Comparison of ENCODE assay signal across 8 cellular contexts in the genomic region with DNA sequence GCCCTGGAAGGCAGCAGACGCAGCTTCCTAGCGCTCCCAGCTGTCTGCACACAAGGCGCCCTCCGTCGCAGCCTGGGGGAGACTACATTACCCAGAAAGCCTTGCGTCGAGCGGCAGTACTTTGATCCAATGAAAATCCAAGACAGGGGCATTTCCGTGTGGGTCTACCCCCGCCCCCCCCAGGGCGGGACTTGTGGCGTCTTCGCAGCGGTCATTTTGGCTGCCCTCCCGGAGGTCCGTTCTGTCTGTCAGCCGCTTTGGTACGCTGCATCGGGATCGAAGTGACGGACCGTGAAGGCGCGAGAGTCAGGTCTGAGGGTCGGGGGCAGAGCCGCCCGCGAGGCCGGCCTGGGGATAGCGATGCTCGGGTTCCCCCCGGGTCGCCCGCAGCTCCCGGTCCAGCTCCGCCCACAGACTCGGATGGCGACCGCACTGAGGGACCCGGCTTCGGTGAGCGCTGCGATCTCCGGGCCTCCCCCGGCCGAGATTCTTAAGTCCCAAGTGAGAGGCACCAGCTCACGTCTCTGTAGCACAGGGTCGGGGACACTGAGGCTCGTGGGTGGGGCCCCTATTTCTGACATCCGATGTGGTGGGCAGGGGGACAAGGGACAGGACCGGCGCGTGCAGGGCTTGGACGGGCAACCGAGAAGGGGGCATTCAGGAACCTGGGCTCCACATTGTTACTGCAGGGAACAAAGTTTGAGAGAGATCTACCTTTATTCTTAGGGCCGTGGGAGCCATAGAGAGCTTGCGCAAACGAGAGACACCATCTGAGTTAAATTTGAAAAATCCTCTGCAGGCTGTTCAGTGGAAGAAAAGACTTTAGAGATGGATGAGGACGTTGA. TPM values are rescaled to one million over a fixed set of nuclear protein-coding genes. Genes with fewer than 3 reads are reported as not detected.
A peak's percentile ranks its signal among the peaks of the same experiment; 100 is the strongest.
DNase-seq lines count a peak whose midpoint lies in the region; TF ChIP-seq lines count a peak whose summit lies in the region.

ZNF211 (plus strand) TSS at position 182 of the 845 bp plus-strand sequence; CDS start at position 361, 179 bp downstream.

- H4K20me1 ChIP-seq in neural progenitor cell (ENCODE audit: low read depth), result no peaks in the 10 kb centered on the region

- DNase-seq in G401 (ENCODE audit: low spot score) (peak; percentile 97), H7 (peak; percentile 97), M059J (ENCODE audit: low read depth) (peak; percentile 95), SJCRH30 (peak; percentile 93 to 96), foreskin melanocyte (peak; percentile 89), neural progenitor cell (ENCODE audit: low spot score) (peak; percentile 99)
- DNase-seq in activated gamma-delta T cell treated with anti-CD3 and anti-CD28 coated beads, Interleukin-2, amount 50 U/mL, for 16 hours (ENCODE audit: low read depth), result peak; percentile 83

- peaks cover 22% of the 10 kb centered on the region for H3K79me2 ChIP-seq in neural progenitor cell (ENCODE audit: low read depth)

- H3K9me3 Mint-ChIP-seq in neural progenitor cell, result peaks cover 48% of the 10 kb centered on the region

- peak within 1 kb of the TSS; percentile 84 for H3K4me2 ChIP-seq in neural progenitor cell

- H2AFZ ChIP-seq in neural progenitor cell (replicated peaks), result peak within 1 kb of the TSS; percentile 75

- in situ Hi-C loops in G401 (cut with HindIII; ENCODE audit: low sequenced_read_pairs), result no loop called here

- H3K4me1 Mint-ChIP-seq in neural progenitor cell, result peaks cover 18% of the 10 kb centered on the region

- H3K4me1 ChIP-seq in SJCRH30, result no peaks in the 10 kb centered on the region
- peaks cover 6% of the 10 kb centered on the region for H3K4me1 ChIP-seq in neural progenitor cell
- H3K4me1 ChIP-seq in stomach smooth muscle (ENCODE audit: control insufficient read depth, insufficient read depth, low read length), result peaks cover 5% of the 10 kb centered on the region

- peaks cover 64% of the 10 kb centered on the region for H3K36me3 Mint-ChIP-seq in neural progenitor cell

- TF ChIP-seq CTCF in neural progenitor cell (IDR thresholded peaks at IDR 0.05), result no peak

- H3K9me3 ChIP-seq in SJCRH30 (replicated peaks), result peaks cover 12% of the 10 kb centered on the region
- H3K9me3 ChIP-seq in neural progenitor cell (ENCODE audit: low read depth), result peaks cover 15% of the 10 kb centered on the region
- H3K9me3 ChIP-seq in stomach smooth muscle (ENCODE audit: control insufficient read depth in 2 of 2, low read length in 2 of 2), result peaks cover 9% of the 10 kb centered on the region in 2 donors

- H3K4me3 ChIP-seq in H7 (ENCODE audit: insufficient read depth, low read depth, low read length), result peak within 1 kb of the TSS; percentile 92
- H3K4me3 ChIP-seq in SJCRH30, result peak within 1 kb of the TSS; percentile 77
- peak within 1 kb of the TSS; percentile 78 for H3K4me3 ChIP-seq in neural progenitor cell
- peak within 1 kb of the TSS; percentile 85 to 93 for H3K4me3 ChIP-seq in stomach smooth muscle (ENCODE audit: low read length in 2 of 2)

- H3K4me3 Mint-ChIP-seq in neural progenitor cell, result peak within 1 kb of the TSS; percentile 93

- peaks cover 3% of the 10 kb centered on the region for H3K27me3 Mint-ChIP-seq in neural progenitor cell (ENCODE audit: insufficient read depth, low read depth)

- H3F3A ChIP-seq in neural progenitor cell (ENCODE audit: low read depth), result no peaks in the 10 kb centered on the region

- H3K27ac Mint-ChIP-seq in neural progenitor cell, result peak within 1 kb of the TSS; percentile 12

- H3K27ac ChIP-seq in SJCRH30 (peak within 1 kb of the TSS; percentile 32), neural progenitor cell (no peak within 1 kb of the TSS), stomach smooth muscle (ENCODE audit: low read length) (peak within 1 kb of the TSS; percentile 69)

- H3K9ac ChIP-seq in neural progenitor cell, result peak within 1 kb of the TSS; percentile 82
- H3K9ac ChIP-seq in stomach smooth muscle (ENCODE audit: low read length in 2 of 2), result peak within 1 kb of the TSS; percentile 74 to 88

- H3K36me3 ChIP-seq in H7 (replicated peaks; ENCODE audit: control insufficient read depth, insufficient read depth, low read length), result peaks cover 6% of the 10 kb centered on the region
- peaks cover 30% of the 10 kb centered on the region for H3K36me3 ChIP-seq in SJCRH30
- peaks cover 30% of the 10 kb centered on the region for H3K36me3 ChIP-seq in neural progenitor cell
- peaks cover 13 to 22% of the 10 kb centered on the region in 2 donors for H3K36me3 ChIP-seq in stomach smooth muscle (ENCODE audit: control insufficient read depth in 2 of 2, insufficient read depth in 2 of 2, low read length in 2 of 2)

- H3K27me3 ChIP-seq in H7 (ENCODE audit: control insufficient read depth, insufficient read depth, low read length) (no peaks in the 10 kb centered on the region), SJCRH30 (no peaks in the 10 kb centered on the region), neural progenitor cell (no peaks in the 10 kb centered on the region), stomach smooth muscle (ENCODE audit: control insufficient read depth in 1 of 2, insufficient read depth in 2 of 2, low read length in 2 of 2) (no peaks in the 10 kb centered on the region)

RNA-seq across cellular contexts. Expression of gene ZNF211, which starts in this region (rescaled TPM):
- 10.8 and 16.9 TPM in 2 replicates for total RNA-seq in G401 (2014; rRNA removed; shearing (Covaris generic))
- 12.3 and 13.9 TPM in 2 replicates for total RNA-seq in H7 (2014; rRNA removed; shearing (Covaris generic))
- total RNA-seq in M059J (2014; rRNA removed; shearing (Covaris generic)), result 12.2 and 13.1 TPM in 2 replicates
- 14.5 and 16.6 TPM in 2 replicates for total RNA-seq in SJCRH30 (2014; rRNA removed; shearing (Covaris generic))
- total RNA-seq in neural progenitor cell (ENCODE audit: low replicate concordance), result 27.0 and 42.1 TPM in 2 replicates
